Comparison of ENCODE assay signal across 4 cellular contexts in genomic region chr7:75460541-75460940, GRCh38. TPM values are rescaled to one million over a fixed set of nuclear protein-coding genes. Genes with fewer than 3 reads are reported as not detected.
"Had no signal": no experiment of that assay in that cellular context is flagged by ENCODE, and none has a peak within 500 bp of the region (broad histone marks: within the 10 kb centered on the region; RNA-seq: fewer than 3 reads in every experiment).

No MANE protein-coding gene starts in this region.

RNA-seq across cellular contexts. Expression of gene SPDYE5, which starts 31.6 kb away (rescaled TPM):
- total RNA-seq: ascending aorta, cardiac muscle cell, SJCRH30, T-helper 17 cell had no signal
